ENCODE assay signal across 7 cellular contexts in genomic region chr13:44373247-44373600, GRCh38. TPM values are rescaled to one million over a fixed set of nuclear protein-coding genes. Genes with fewer than 3 reads are reported as not detected.
DNase-seq lines count a peak whose midpoint lies in the region; ATAC-seq and TF ChIP-seq lines count a peak whose summit lies in the region.

No MANE protein-coding gene starts in this region.

- TF ChIP-seq EP300 in upper lobe of left lung (IDR thresholded peaks at IDR 0.05): no peak

- 65 to 74% methylated on average over 10 to 24 of the region's 29 CpGs for WGBS in upper lobe of left lung, 2 donors

- no peak overlapping the region for H3K27ac Mint-ChIP-seq in nephron progenitor cell

- H3K27me3 ChIP-seq in ascending aorta: no peaks in the 10 kb centered on the region
- H3K27me3 ChIP-seq in upper lobe of left lung: peaks cover 0 to 10% (median 0%) of the 10 kb centered on the region in 4 donors

- H3K27me3 Mint-ChIP-seq in nephron progenitor cell (ENCODE audit: low read depth, poor library complexity): peaks cover 7% of the 10 kb centered on the region

- intact Hi-C loops in ascending aorta (cut with DNase I): loop anchor here (5.0 kb wide), 1 partner anchor 321 kb away; no protein-coding TSS in a partner anchor

- H3K27ac ChIP-seq in ascending aorta (peak overlapping the region; percentile 55 to 59), upper lobe of left lung (peak overlapping the region in 2 of 4 donors; percentile 58 to 65)

- H3K9me3 ChIP-seq in ascending aorta: no peaks in the 10 kb centered on the region
- H3K9me3 ChIP-seq in upper lobe of left lung: no peaks in the 10 kb centered on the region

- TF ChIP-seq CTCF in ascending aorta (IDR thresholded peaks at IDR 0.05) (no peak), fibroblast of the aortic adventitia (IDR thresholded peaks at IDR 0.05; ENCODE audit: insufficient read depth, low read length) (no peak), nephron progenitor cell (IDR thresholded peaks at IDR 0.05) (no peak), upper lobe of left lung (IDR thresholded peaks at IDR 0.05) (no peak)

- H3K4me3 Mint-ChIP-seq in nephron progenitor cell: peak overlapping the region; percentile 75

- H3K4me1 Mint-ChIP-seq in nephron progenitor cell: peaks cover 43% of the 10 kb centered on the region

- no peak for TF ChIP-seq POLR2A in upper lobe of left lung (IDR thresholded peaks at IDR 0.05)

- H3K36me3 Mint-ChIP-seq in nephron progenitor cell (ENCODE audit: low read depth): no peaks in the 10 kb centered on the region

- DNase-seq in ascending aorta (ENCODE audit: low spot score in 2 of 2) (no peak), fibroblast of the aortic adventitia (ENCODE audit: low read depth) (no peak), nephron progenitor cell (no peak), upper lobe of left lung (no peak), LoVo (ENCODE audit: low spot score) (no peak), NCI-H2227 treated with DMSO at 0.1 percent for 48 hours (lab: John Stamatoyannopoulos, UW) (no peak), T-helper 2 cell (no peak)

- ATAC-seq in upper lobe of left lung (ENCODE audit: low FRiP score in 2 of 2): peak in 1 of 2 donors; percentile 44

- H3K36me3 ChIP-seq in ascending aorta: no peaks in the 10 kb centered on the region
- H3K36me3 ChIP-seq in upper lobe of left lung: no peaks in the 10 kb centered on the region

- H3K4me1 ChIP-seq in ascending aorta (peaks cover 0 to 10% of the 10 kb centered on the region in 2 donors), upper lobe of left lung (peaks cover 4 to 12% (median 5%) of the 10 kb centered on the region in 4 donors)

- no peaks in the 10 kb centered on the region for H3K9me3 Mint-ChIP-seq in nephron progenitor cell

- H3K4me3 ChIP-seq in ascending aorta: peak overlapping the region; percentile 53 to 79
- H3K4me3 ChIP-seq in fibroblast of the aortic adventitia (ENCODE audit: low read depth, low read length): peak overlapping the region; percentile 64
- peak overlapping the region; percentile 8 to 70 (median 56) for H3K4me3 ChIP-seq in upper lobe of left lung

RNA-seq across cellular contexts. Expression of gene SERP2, which starts 0.4 kb away (rescaled TPM):
- 0.85 TPM for total RNA-seq in ascending aorta
- total RNA-seq in fibroblast of the aortic adventitia (ENCODE audit: low replicate concordance): 9.5 and 9.9 TPM in 2 replicates
- 10 to 100 TPM in 1 of 6 donors, 1 to 10 TPM in 4, under 1 TPM in 1; 0.89 to 27.2 (median 3.8) TPM for total RNA-seq in upper lobe of left lung
